31 cellular contexts compared by ENCODE assay signal in the genomic region with DNA sequence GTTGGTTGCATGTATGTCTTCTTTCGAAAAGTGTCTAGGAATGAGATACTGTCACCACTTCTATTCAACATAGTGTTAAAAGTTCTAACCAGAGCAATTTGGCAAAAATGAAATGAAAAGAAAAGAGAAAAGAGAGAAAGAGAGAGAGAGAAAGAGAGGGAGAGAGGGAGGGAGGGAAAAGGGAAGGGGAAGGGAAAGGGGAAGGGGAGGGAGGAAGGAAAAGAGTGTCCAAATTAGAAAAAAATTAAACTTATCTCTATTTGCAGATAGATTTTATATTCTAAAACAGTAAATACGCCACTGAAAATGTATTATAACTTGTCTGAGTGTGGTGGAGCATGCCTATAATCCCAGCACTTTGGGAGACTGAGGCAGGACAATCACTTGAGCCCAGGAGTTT. TPM values are rescaled to one million over a fixed set of nuclear protein-coding genes. Genes with fewer than 3 reads are reported as not detected.
"Had no signal": no experiment of that assay in that cellular context is flagged by ENCODE, and none has a peak within 500 bp of the region (broad histone marks: within the 10 kb centered on the region; RNA-seq: fewer than 3 reads in every experiment).

No MANE protein-coding gene starts in this region.

- H3K27me3 ChIP-seq: ovary, spleen, suprapubic skin, testis, tibial artery, transverse colon, upper lobe of right lung, uterus had no signal

- H3K79me2 ChIP-seq: parathyroid adenoma had no signal

- ATAC-seq: naive thymus-derived CD4-positive, alpha-beta T cell; natural killer cell; psoas muscle; right cardiac atrium; sciatic nerve; stimulated activated memory B cell treated with anti-CD40 and anti-IgM and Interleukin-4, amounts not matched to agents 10 μg/mL and 1 μg/mL and 100 μg/mL, for 72 hours; stimulated activated naive CD8-positive, alpha-beta T cell treated with anti-CD3 and anti-CD28 coated beads, Interleukin-15, amount 100 ng/mL, for 72 hours; stimulated activated naive CD8-positive, alpha-beta T cell treated with anti-CD3 and anti-CD28 coated beads, Interleukin-15, Interleukin-2, amounts not matched to agents 100 U/mL and 50 U/mL, for 24 hours; upper lobe of right lung had no signal

- H3K4me3 ChIP-seq: ovary, psoas muscle, skin epidermis, smooth muscle cell, spleen, suprapubic skin, testis, tibial artery, transverse colon, upper lobe of right lung, uterus had no signal

- H3K9me3 ChIP-seq: neutrophil, ovary, psoas muscle, spleen, suprapubic skin, testis, tibial artery, transverse colon, upper lobe of right lung, uterus had no signal

- H3K4me2 ChIP-seq: smooth muscle cell had no signal

- H3K9ac ChIP-seq: parathyroid adenoma had no signal

- H3K36me3 ChIP-seq: neutrophil, ovary, spleen, suprapubic skin, tibial artery, transverse colon, upper lobe of right lung, uterus had no signal

- H3K27ac ChIP-seq: neutrophil, ovary, parathyroid adenoma, psoas muscle, skin epidermis, spleen, suprapubic skin, testis, tibial artery, transverse colon, upper lobe of right lung, uterus had no signal

- H3K4me1 ChIP-seq: parathyroid adenoma, spleen, suprapubic skin, testis, tibial artery, upper lobe of right lung, uterus had no signal

- DNase-seq: naive thymus-derived CD4-positive, alpha-beta T cell; natural killer cell; nucleus accumbens; ovary; posterior cingulate gyrus; psoas muscle; right cardiac atrium; stimulated activated CD4-positive, alpha-beta T cell treated with anti-CD3 and anti-CD28 coated beads, Interleukin-12 subunit alpha, Interleukin-12 subunit beta, amount 100 ng/mL, for 4 hours; stimulated activated CD4-positive, alpha-beta T cell treated with anti-CD3 and anti-CD28 coated beads, Interleukin-1b, Interleukin-23, amount 100 ng/mL, for 48 hours; stimulated activated CD4-positive, alpha-beta T cell treated with anti-CD3 and anti-CD28 coated beads, Interleukin-4, amount 100 ng/mL, for 1 hour; stimulated activated CD4-positive, alpha-beta T cell treated with anti-CD3 and anti-CD28 coated beads, Interleukin-4, amount 100 ng/mL, for 4 hours; stimulated activated CD8-positive, alpha-beta memory T cell treated with anti-CD3 and anti-CD28 coated beads, Interleukin-4, amount 100 ng/mL, for 48 hours; stimulated activated naive CD4-positive, alpha-beta T cell; stimulated activated naive CD8-positive, alpha-beta T cell treated with anti-CD3 and anti-CD28 coated beads, Interleukin-15, amount 100 ng/mL, for 72 hours; stimulated activated naive CD8-positive, alpha-beta T cell treated with anti-CD3 and anti-CD28 coated beads, Interleukin-15, Interleukin-2, amounts not matched to agents 100 U/mL and 50 U/mL, for 24 hours; substantia nigra; testis; transverse colon; upper lobe of right lung; uterus had no signal

- H2AFZ ChIP-seq: parathyroid adenoma had no signal

RNA-seq across cellular contexts. Expression of a gene that starts 16.4 kb away (rescaled TPM):
- total RNA-seq: urinary bladder had no signal
- polyA plus RNA-seq: naive thymus-derived CD4-positive, alpha-beta T cell; neural cell had no signal
